Comparison of ENCODE assay signal across 1 cellular context in the genomic region with DNA sequence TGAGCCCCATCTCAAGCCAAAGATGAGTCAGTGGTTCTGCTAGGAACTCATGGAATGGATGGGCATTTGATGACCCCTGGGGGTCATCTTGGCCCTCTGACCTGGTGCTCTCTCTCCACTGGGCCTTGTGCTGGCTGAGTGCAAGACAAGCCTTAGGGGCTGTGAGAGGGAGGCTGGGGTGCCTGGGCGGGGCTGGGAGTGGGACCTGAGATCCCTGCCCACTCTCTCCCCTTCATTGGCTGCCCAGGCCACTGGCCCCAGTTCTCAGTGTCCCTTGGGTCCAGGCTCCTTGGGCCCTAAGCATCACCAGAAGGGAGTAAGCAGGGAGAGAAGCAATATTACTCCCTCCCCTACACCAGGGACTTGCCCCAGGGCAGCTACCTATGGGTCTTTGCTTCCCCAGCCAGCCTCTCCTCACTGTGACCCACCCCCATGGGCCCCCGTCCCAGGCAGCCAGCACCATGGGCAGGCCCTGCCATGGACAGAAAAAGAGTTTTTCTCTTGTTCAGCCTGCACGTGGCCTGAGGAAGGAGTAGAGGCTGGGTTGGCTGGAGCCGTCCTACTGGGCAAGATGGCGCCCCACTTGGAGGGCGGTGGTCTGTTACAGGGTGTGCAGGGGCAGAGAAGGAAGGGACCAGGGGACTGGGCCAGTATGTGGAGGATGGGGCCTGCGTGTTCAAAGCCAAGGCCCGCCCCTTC.
TF ChIP-seq lines count a peak whose summit lies in the region.

No MANE protein-coding gene starts in this region.

TF ChIP-seq in IMR-90, 13 proteins besides CTCF, POLR2A, EP300 and RAD21:
- TF ChIP-seq ELK1 (IDR thresholded peaks at IDR 0.05; ENCODE audit: borderline replicate concordance, low read depth, low read length) = no peak
- no peak for TF ChIP-seq CHD1 (IDR thresholded peaks at IDR 0.05; ENCODE audit: low read depth, low read length)
- TF ChIP-seq FOS (IDR thresholded peaks at IDR 0.05; ENCODE audit: low read depth, low read length) = no peak
- TF ChIP-seq RFX5 (IDR thresholded peaks at IDR 0.05; ENCODE audit: low read depth, low read length) = no peak
- no peak for TF ChIP-seq MXI1 (IDR thresholded peaks at IDR 0.05; ENCODE audit: borderline replicate concordance, low read depth, low read length)
- TF ChIP-seq MAFK (IDR thresholded peaks at IDR 0.05; ENCODE audit: low read depth, low read length) = no peak
- no peak for TF ChIP-seq NFE2L2 (IDR thresholded peaks at IDR 0.05; ENCODE audit: low read depth, low read length)
- TF ChIP-seq RCOR1 (IDR thresholded peaks at IDR 0.05; ENCODE audit: insufficient replicate concordance, low read length) = no peak
- no peak for TF ChIP-seq SMC3 (IDR thresholded peaks at IDR 0.05; ENCODE audit: low read depth, low read length)
